10 cellular contexts compared by ENCODE assay signal in genomic region chr19:33429891-33430673, GRCh38. TPM values are rescaled to one million over a fixed set of nuclear protein-coding genes. Genes with fewer than 3 reads are reported as not detected.
DNase-seq lines count a peak whose midpoint lies in the region; ATAC-seq lines count a peak whose summit lies in the region.
"Had no signal": no experiment of that assay in that cellular context is flagged by ENCODE, and none has a peak within 500 bp of the region (broad histone marks: within the 10 kb centered on the region; RNA-seq: fewer than 3 reads in every experiment).

No MANE protein-coding gene starts in this region.

- DNase-seq in NCI-H2171 treated with DMSO at 0.1 percent for 48 hours (lab: John Stamatoyannopoulos, UW) = peak; percentile 19
- no peak for DNase-seq in NCI-H2171 (lab: John Stamatoyannopoulos, UW)
- DNase-seq in H7 = peak; percentile 19
- DNase-seq in memory B cell (ENCODE audit: low spot score in 2 of 2) = no peak
- no peak for DNase-seq in NCI-H2029 (lab: John Stamatoyannopoulos, UW)
- DNase-seq: NCI-H2081 treated with DMSO at 0.1 percent for 48 hours had no signal

- H3K36me3 ChIP-seq in H7 (replicated peaks; ENCODE audit: control insufficient read depth, insufficient read depth, low read length) = no peaks in the 10 kb centered on the region

- H3K36me3 Mint-ChIP-seq in activated T-helper 17 cell treated with anti-CD3 and anti-CD28 coated beads, Interleukin-2, amount 50 U/mL, for 72 hours (ENCODE audit: low read depth) = no peaks in the 10 kb centered on the region
- H3K36me3 Mint-ChIP-seq in memory B cell = peaks cover 1% of the 10 kb centered on the region

- H3K27ac Mint-ChIP-seq in activated T-helper 17 cell treated with anti-CD3 and anti-CD28 coated beads, Interleukin-2, amount 50 U/mL, for 72 hours = peak overlapping the region; percentile 78
- no peak overlapping the region for H3K27ac Mint-ChIP-seq in memory B cell

- H3K4me1 Mint-ChIP-seq in activated T-helper 17 cell treated with anti-CD3 and anti-CD28 coated beads, Interleukin-2, amount 50 U/mL, for 72 hours = peaks cover 11% of the 10 kb centered on the region
- H3K4me1 Mint-ChIP-seq in memory B cell = peaks cover 3% of the 10 kb centered on the region

- no peaks in the 10 kb centered on the region for H3K27me3 ChIP-seq in H7 (ENCODE audit: control insufficient read depth, insufficient read depth, low read length)
- H3K27me3 ChIP-seq: esophagus muscularis mucosa had no signal

- no peaks in the 10 kb centered on the region for H3K9me3 Mint-ChIP-seq in activated T-helper 17 cell treated with anti-CD3 and anti-CD28 coated beads, Interleukin-2, amount 50 U/mL, for 72 hours
- H3K9me3 Mint-ChIP-seq in memory B cell = no peaks in the 10 kb centered on the region

- ATAC-seq in activated T-helper 17 cell treated with anti-CD3 and anti-CD28 coated beads, Interleukin-2, amount 50 U/mL, for 72 hours (replicated peaks) = peak; percentile 73
- ATAC-seq in memory B cell (ENCODE audit: low read depth) = peak; percentile 35
- ATAC-seq in GM18511 (IDR thresholded peaks at IDR 0.05; ENCODE audit: unreplicated experiment) = no peak
- no peak for ATAC-seq in GM18873 (IDR thresholded peaks at IDR 0.05; ENCODE audit: low FRiP score, unreplicated experiment)

- no peaks in the 10 kb centered on the region for H3K27me3 Mint-ChIP-seq in activated T-helper 17 cell treated with anti-CD3 and anti-CD28 coated beads, Interleukin-2, amount 50 U/mL, for 72 hours
- H3K27me3 Mint-ChIP-seq in memory B cell = no peaks in the 10 kb centered on the region

- no peak overlapping the region for H3K4me3 ChIP-seq in H7 (ENCODE audit: insufficient read depth, low read depth, low read length)
- H3K4me3 ChIP-seq: esophagus muscularis mucosa had no signal

- peak overlapping the region; percentile 65 for H3K4me3 Mint-ChIP-seq in activated T-helper 17 cell treated with anti-CD3 and anti-CD28 coated beads, Interleukin-2, amount 50 U/mL, for 72 hours
- no peak overlapping the region for H3K4me3 Mint-ChIP-seq in memory B cell

RNA-seq across cellular contexts. Expression of gene CEBPG, which starts 56.6 kb away (rescaled TPM):
- total RNA-seq in H7 (2014; rRNA removed; shearing (Covaris generic)) = 25.8 and 29.4 TPM in 2 replicates
- 10 to 100 TPM; 15.0 to 23.6 TPM for total RNA-seq in activated T-helper 17 cell treated with anti-CD3 and anti-CD28 coated beads, Interleukin-2, amount 50 U/mL, for 72 hours

Comparison
In these comparisons a context has a peak if more than half of its experiments do, and no peak if none do; other contexts are left out.
1. DNase-seq: peak in NCI-H2171 treated with DMSO at 0.1 percent for 48 hours (single experiment) and H7 (single experiment); none in NCI-H2171 (single experiment), memory B cell (0 of 2) and NCI-H2029 (single experiment).
2. ATAC-seq: peak in activated T-helper 17 cell treated with anti-CD3 and anti-CD28 coated beads, Interleukin-2, amount 50 U/mL, for 72 hours (single experiment) and memory B cell (single experiment); none in GM18511 (single experiment) and GM18873 (single experiment).